ENCODE assay signal across 1 cellular context in genomic region chr20:58650181-58650775, GRCh38.
TF ChIP-seq lines count a peak whose summit lies in the region.

No MANE protein-coding gene starts in this region.

TF ChIP-seq in GM12878, 131 proteins besides CTCF, POLR2A, EP300 and RAD21 (continues in another document):
- TF ChIP-seq DPF2 (IDR thresholded peaks at IDR 0.05) (peak; percentile 64), RAD51 (IDR thresholded peaks at IDR 0.05) (no peak), MEF2A (IDR thresholded peaks at IDR 0.05; ENCODE audit: insufficient read depth, low read depth, low read length) (no peak), USF1 (IDR thresholded peaks at IDR 0.05; ENCODE audit: borderline replicate concordance, extremely low read length, insufficient read depth, low read depth, low read length) (no peak), NBN (IDR thresholded peaks at IDR 0.05) (no peak), IRF3 (IDR thresholded peaks at IDR 0.05) (no peak), MAX (IDR thresholded peaks at IDR 0.05; ENCODE audit: low read depth, low read length) (no peak), SREBF2 (IDR thresholded peaks at IDR 0.05; ENCODE audit: low read length) (no peak), RB1 (IDR thresholded peaks at IDR 0.05; ENCODE audit: borderline replicate concordance) (no peak), ZNF384 (IDR thresholded peaks at IDR 0.05; ENCODE audit: borderline replicate concordance, low read depth, low read length) (no peak), NR2C2 (IDR thresholded peaks at IDR 0.05; ENCODE audit: borderline replicate concordance, control insufficient read depth, insufficient read length, low read depth) (no peak), YY1 (IDR thresholded peaks at IDR 0.05; ENCODE audit: low read depth, low read length) (0 out of 2 replicates have a peak, but pooled peaks have one; percentile 17), LARP7 (IDR thresholded peaks at IDR 0.05) (peak; percentile 80), ZNF217 (IDR thresholded peaks at IDR 0.05) (0 out of 2 replicates have a peak, but pooled peaks have one; percentile 35), NRF1 (conservative IDR thresholded peaks at IDR 0.05; ENCODE audit: low read depth, low read length) (no peak), ELK1 (IDR thresholded peaks at IDR 0.05; ENCODE audit: low read depth, low read length) (no peak), SMC3 (IDR thresholded peaks at IDR 0.05; ENCODE audit: borderline replicate concordance, low read length) (peak; percentile 36; the same call in 1 of the 2 replicates), ATF2 (IDR thresholded peaks at IDR 0.05; ENCODE audit: low read length) (no peak), ETV6 (conservative IDR thresholded peaks at IDR 0.05 in 1 of 2, IDR thresholded peaks at IDR 0.05 in 1 of 2; ENCODE audit: borderline replicate concordance in 1 of 2, low read depth in 1 of 2) (no peak), NKRF (conservative IDR thresholded peaks at IDR 0.05) (peak; percentile 52; the same call in 1 of the 2 replicates), RUNX3 (IDR thresholded peaks at IDR 0.05; ENCODE audit: low read length) (no peak), MEF2B (IDR thresholded peaks at IDR 0.05; ENCODE audit: partially characterized antibody, poor library complexity, severe bottlenecking) (no peak), NR2C1 (IDR thresholded peaks at IDR 0.05) (0 out of 2 replicates have a peak, but pooled peaks have one; percentile 16), RFX5 (IDR thresholded peaks at IDR 0.05; ENCODE audit: low read depth, low read length) (no peak), PML (IDR thresholded peaks at IDR 0.05; ENCODE audit: low read length) (no peak), IRF5 (IDR thresholded peaks at IDR 0.05; ENCODE audit: borderline replicate concordance) (no peak), PAX5 (IDR thresholded peaks at IDR 0.05; ENCODE audit: borderline replicate concordance, low read depth, low read length) (no peak), ZNF207 (IDR thresholded peaks at IDR 0.05; ENCODE audit: borderline replicate concordance) (no peak), BHLHE40 (IDR thresholded peaks at IDR 0.05; ENCODE audit: borderline replicate concordance in 1 of 2, low read depth in 2 of 2, low read length in 1 of 2) (peak in 1 of 2 experiments; percentile 19; a peak in 1 of 4 replicates), HDAC6 (IDR thresholded peaks at IDR 0.05; ENCODE audit: unreplicated experiment) (no peak), JUNB (IDR thresholded peaks at IDR 0.05) (no peak), EZH2 (IDR thresholded peaks at IDR 0.05; ENCODE audit: borderline replicate concordance, control insufficient read depth, low read depth, low read length) (no peak), GATAD2B (conservative IDR thresholded peaks at IDR 0.05; ENCODE audit: low read depth) (peak; percentile 49; the same call in 1 of the 2 replicates), JUND (IDR thresholded peaks at IDR 0.05; ENCODE audit: low read depth, low read length) (no peak), TCF7 (IDR thresholded peaks at IDR 0.05; ENCODE audit: borderline replicate concordance) (no peak), E4F1 (IDR thresholded peaks at IDR 0.05; ENCODE audit: borderline replicate concordance, partially characterized antibody) (no peak), HDAC2 (IDR thresholded peaks at IDR 0.05) (no peak), CHD4 (IDR thresholded peaks at IDR 0.05) (no peak)
- TF ChIP-seq, protein P1, sequence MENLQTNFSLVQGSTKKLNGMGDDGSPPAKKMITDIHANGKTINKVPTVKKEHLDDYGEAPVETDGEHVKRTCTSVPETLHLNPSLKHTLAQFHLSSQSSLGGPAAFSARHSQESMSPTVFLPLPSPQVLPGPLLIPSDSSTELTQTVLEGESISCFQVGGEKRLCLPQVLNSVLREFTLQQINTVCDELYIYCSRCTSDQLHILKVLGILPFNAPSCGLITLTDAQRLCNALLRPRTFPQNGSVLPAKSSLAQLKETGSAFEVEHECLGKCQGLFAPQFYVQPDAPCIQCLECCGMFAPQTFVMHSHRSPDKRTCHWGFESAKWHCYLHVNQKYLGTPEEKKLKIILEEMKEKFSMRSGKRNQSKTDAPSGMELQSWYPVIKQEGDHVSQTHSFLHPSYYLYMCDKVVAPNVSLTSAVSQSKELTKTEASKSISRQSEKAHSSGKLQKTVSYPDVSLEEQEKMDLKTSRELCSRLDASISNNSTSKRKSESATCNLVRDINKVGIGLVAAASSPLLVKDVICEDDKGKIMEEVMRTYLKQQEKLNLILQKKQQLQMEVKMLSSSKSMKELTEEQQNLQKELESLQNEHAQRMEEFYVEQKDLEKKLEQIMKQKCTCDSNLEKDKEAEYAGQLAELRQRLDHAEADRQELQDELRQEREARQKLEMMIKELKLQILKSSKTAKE (IDR thresholded peaks at IDR 0.05; ENCODE audit: low read depth, poor library complexity, severe bottlenecking), result no peak
- TF ChIP-seq, protein P2, sequence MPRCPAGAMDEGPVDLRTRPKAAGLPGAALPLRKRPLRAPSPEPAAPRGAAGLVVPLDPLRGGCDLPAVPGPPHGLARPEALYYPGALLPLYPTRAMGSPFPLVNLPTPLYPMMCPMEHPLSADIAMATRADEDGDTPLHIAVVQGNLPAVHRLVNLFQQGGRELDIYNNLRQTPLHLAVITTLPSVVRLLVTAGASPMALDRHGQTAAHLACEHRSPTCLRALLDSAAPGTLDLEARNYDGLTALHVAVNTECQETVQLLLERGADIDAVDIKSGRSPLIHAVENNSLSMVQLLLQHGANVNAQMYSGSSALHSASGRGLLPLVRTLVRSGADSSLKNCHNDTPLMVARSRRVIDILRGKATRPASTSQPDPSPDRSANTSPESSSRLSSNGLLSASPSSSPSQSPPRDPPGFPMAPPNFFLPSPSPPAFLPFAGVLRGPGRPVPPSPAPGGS (IDR thresholded peaks at IDR 0.05; ENCODE audit: borderline replicate concordance, insufficient read depth, low read depth, low read length, poor library complexity, severe bottlenecking), result no peak
- TF ChIP-seq, protein P3, sequence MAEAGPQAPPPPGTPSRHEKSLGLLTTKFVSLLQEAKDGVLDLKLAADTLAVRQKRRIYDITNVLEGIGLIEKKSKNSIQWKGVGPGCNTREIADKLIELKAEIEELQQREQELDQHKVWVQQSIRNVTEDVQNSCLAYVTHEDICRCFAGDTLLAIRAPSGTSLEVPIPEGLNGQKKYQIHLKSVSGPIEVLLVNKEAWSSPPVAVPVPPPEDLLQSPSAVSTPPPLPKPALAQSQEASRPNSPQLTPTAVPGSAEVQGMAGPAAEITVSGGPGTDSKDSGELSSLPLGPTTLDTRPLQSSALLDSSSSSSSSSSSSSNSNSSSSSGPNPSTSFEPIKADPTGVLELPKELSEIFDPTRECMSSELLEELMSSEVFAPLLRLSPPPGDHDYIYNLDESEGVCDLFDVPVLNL (IDR thresholded peaks at IDR 0.05; ENCODE audit: low read depth, low read length), result no peak
- TF ChIP-seq, protein P4, sequence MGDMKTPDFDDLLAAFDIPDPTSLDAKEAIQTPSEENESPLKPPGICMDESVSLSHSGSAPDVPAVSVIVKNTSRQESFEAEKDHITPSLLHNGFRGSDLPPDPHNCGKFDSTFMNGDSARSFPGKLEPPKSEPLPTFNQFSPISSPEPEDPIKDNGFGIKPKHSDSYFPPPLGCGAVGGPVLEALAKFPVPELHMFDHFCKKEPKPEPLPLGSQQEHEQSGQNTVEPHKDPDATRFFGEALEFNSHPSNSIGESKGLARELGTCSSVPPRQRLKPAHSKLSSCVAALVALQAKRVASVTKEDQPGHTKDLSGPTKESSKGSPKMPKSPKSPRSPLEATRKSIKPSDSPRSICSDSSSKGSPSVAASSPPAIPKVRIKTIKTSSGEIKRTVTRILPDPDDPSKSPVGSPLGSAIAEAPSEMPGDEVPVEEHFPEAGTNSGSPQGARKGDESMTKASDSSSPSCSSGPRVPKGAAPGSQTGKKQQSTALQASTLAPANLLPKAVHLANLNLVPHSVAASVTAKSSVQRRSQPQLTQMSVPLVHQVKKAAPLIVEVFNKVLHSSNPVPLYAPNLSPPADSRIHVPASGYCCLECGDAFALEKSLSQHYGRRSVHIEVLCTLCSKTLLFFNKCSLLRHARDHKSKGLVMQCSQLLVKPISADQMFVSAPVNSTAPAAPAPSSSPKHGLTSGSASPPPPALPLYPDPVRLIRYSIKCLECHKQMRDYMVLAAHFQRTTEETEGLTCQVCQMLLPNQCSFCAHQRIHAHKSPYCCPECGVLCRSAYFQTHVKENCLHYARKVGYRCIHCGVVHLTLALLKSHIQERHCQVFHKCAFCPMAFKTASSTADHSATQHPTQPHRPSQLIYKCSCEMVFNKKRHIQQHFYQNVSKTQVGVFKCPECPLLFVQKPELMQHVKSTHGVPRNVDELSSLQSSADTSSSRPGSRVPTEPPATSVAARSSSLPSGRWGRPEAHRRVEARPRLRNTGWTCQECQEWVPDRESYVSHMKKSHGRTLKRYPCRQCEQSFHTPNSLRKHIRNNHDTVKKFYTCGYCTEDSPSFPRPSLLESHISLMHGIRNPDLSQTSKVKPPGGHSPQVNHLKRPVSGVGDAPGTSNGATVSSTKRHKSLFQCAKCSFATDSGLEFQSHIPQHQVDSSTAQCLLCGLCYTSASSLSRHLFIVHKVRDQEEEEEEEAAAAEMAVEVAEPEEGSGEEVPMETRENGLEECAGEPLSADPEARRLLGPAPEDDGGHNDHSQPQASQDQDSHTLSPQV (IDR thresholded peaks at IDR 0.05), result no peak
